Comparison of ENCODE assay signal across 8 cellular contexts in genomic region chr1:161399257-161399998, GRCh38. TPM values are rescaled to one million over a fixed set of nuclear protein-coding genes. Genes with fewer than 3 reads are reported as not detected.
DNase-seq lines count a peak whose midpoint lies in the region; ATAC-seq and TF ChIP-seq lines count a peak whose summit lies in the region.

No MANE protein-coding gene starts in this region.

- TF ChIP-seq RAD21 in liver (IDR thresholded peaks at IDR 0.05), result no peak

- peaks cover 0 to 7% (median 2%) of the 10 kb centered on the region in 4 donors for H3K4me1 ChIP-seq in liver (ENCODE audit: control insufficient read depth in 4 of 4, insufficient read depth in 4 of 4, low read length in 3 of 4)

- DNase-seq in CD1c-positive myeloid dendritic cell (ENCODE audit: extremely low spot score), result peak; percentile 94
- peak; percentile 72 for DNase-seq in NCI-H748 treated with DMSO at 0.1 percent for 48 hours (lab: John Stamatoyannopoulos, UW)
- peak; percentile 92 to 95 for DNase-seq in activated CD4-positive, alpha-beta T cell treated with anti-CD3 and anti-CD28 coated beads, Interleukin-2, amount 50 U/mL, for 4 hours
- DNase-seq in dermis blood vessel endothelial cell, result peak; percentile 90
- DNase-seq in stimulated activated CD4-positive, alpha-beta T cell treated with anti-CD3 and anti-CD28 coated beads, Interleukin-4, amount 100 ng/mL, for 1 hour, result peak; percentile 88

- peak overlapping the region; percentile 59 to 85 (median 81) for H3K4me3 ChIP-seq in liver (ENCODE audit: low read depth in 1 of 3, low read length in 3 of 3)

- H3K36me3 ChIP-seq in liver (ENCODE audit: control insufficient read depth in 4 of 4, insufficient read depth in 3 of 4, low read depth in 1 of 4, low read length in 3 of 4), result no peaks in the 10 kb centered on the region

- H3K27ac ChIP-seq in liver (ENCODE audit: low read depth in 1 of 2, low read length in 2 of 2), result peak overlapping the region; percentile 94 to 97

- ATAC-seq in GM19372 (IDR thresholded peaks at IDR 0.05; ENCODE audit: low read depth, unreplicated experiment), result peak; percentile 70
- peak; percentile 68 for ATAC-seq in HG03521 (IDR thresholded peaks at IDR 0.05; ENCODE audit: unreplicated experiment)

- peak; percentile 25 for TF ChIP-seq CTCF in liver (IDR thresholded peaks at IDR 0.05; ENCODE audit: low read depth, low read length, missing input control)

- no peaks in the 10 kb centered on the region for H3K9me3 ChIP-seq in liver (ENCODE audit: control insufficient read depth in 4 of 4, low read length in 3 of 4)

- WGBS in liver, result under 1% methylated on average over 53 of the region's 53 CpGs

- H3K9ac ChIP-seq in liver (ENCODE audit: low read depth in 1 of 2, low read length in 2 of 2), result peak overlapping the region; percentile 93 to 96

- H3K27me3 ChIP-seq in liver (ENCODE audit: control insufficient read depth in 4 of 4, insufficient read depth in 4 of 4, low read length in 3 of 4), result no peaks in the 10 kb centered on the region

TF ChIP-seq in liver, 16 proteins besides CTCF, POLR2A, EP300 and RAD21:
- TF ChIP-seq FOXA2 (IDR thresholded peaks at IDR 0.05) (peak; percentile 10), TAF1 (conservative IDR thresholded peaks at IDR 0.05) (peak; percentile 77), YY1 (IDR thresholded peaks at IDR 0.05) (peak; percentile 95), SP1 (IDR thresholded peaks at IDR 0.05) (peak; percentile 69), RXRA (IDR thresholded peaks at IDR 0.05) (peak; percentile 76 to 85), JUND (IDR thresholded peaks at IDR 0.05) (no peak), HNF4A (conservative IDR thresholded peaks at IDR 0.05) (peak; percentile 9 to 46), REST (IDR thresholded peaks at IDR 0.05) (peak; percentile 85), HNF4G (IDR thresholded peaks at IDR 0.05) (no peak), FOXA1 (IDR thresholded peaks at IDR 0.05) (no peak), GABPA (IDR thresholded peaks at IDR 0.05 in 1 of 2, conservative IDR thresholded peaks at IDR 0.05 in 1 of 2) (peak; percentile 92 to 94), EGR1 (IDR thresholded peaks at IDR 0.05; ENCODE audit: low read depth in 2 of 2) (peak in 1 of 2 donors; percentile 88), NR2F2 (IDR thresholded peaks at IDR 0.05) (peak; percentile 93), ZBTB33 (IDR thresholded peaks at IDR 0.05) (peak; percentile 74)
- TF ChIP-seq, protein P1, sequence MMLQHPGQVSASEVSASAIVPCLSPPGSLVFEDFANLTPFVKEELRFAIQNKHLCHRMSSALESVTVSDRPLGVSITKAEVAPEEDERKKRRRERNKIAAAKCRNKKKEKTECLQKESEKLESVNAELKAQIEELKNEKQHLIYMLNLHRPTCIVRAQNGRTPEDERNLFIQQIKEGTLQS (IDR thresholded peaks at IDR 0.05), result peak; percentile 100
- TF ChIP-seq, protein P2, sequence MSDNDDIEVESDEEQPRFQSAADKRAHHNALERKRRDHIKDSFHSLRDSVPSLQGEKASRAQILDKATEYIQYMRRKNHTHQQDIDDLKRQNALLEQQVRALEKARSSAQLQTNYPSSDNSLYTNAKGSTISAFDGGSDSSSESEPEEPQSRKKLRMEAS (IDR thresholded peaks at IDR 0.05), result peak; percentile 95

RNA-seq across cellular contexts. Expression of gene CFAP126, which starts 31.8 kb away (rescaled TPM):
- total RNA-seq in dermis blood vessel endothelial cell (not detected in 2 replicates), liver (not detected)
- not detected for polyA plus RNA-seq in liver

Comparison
In these comparisons a context has a peak if more than half of its experiments do, and no peak if none do; other contexts are left out.
1. Peak in every context shown above with its lines: DNase-seq, ATAC-seq, H3K4me3 ChIP-seq and H3K27ac ChIP-seq.